ENCODE assay signal across 8 cellular contexts in genomic region chr2:32947484-32948143, GRCh38. TPM values are rescaled to one million over a fixed set of nuclear protein-coding genes. Genes with fewer than 3 reads are reported as not detected.
DNase-seq lines count a peak whose midpoint lies in the region; ATAC-seq and TF ChIP-seq lines count a peak whose summit lies in the region.

No MANE protein-coding gene starts in this region.

- peaks cover 13% of the 10 kb centered on the region for H3K27me3 Mint-ChIP-seq in activated T-helper 17 cell treated with anti-CD3 and anti-CD28 coated beads, Interleukin-2, amount 50 U/mL, for 72 hours
- H3K27me3 Mint-ChIP-seq in osteocyte (ENCODE audit: unreplicated experiment), result no peaks in the 10 kb centered on the region

- no peaks in the 10 kb centered on the region for H3K9me2 ChIP-seq in Loucy (replicated peaks; ENCODE audit: low read depth, low read length)

- H2AFZ ChIP-seq in Loucy (ENCODE audit: low read length), result peak overlapping the region; percentile 96; the same call in 1 of the 2 replicates

- peak overlapping the region; percentile 76 for H3K4me3 Mint-ChIP-seq in activated T-helper 17 cell treated with anti-CD3 and anti-CD28 coated beads, Interleukin-2, amount 50 U/mL, for 72 hours
- H3K4me3 Mint-ChIP-seq in osteocyte (ENCODE audit: unreplicated experiment), result peak overlapping the region; percentile 75

- no peaks in the 10 kb centered on the region for H3K9me3 Mint-ChIP-seq in activated T-helper 17 cell treated with anti-CD3 and anti-CD28 coated beads, Interleukin-2, amount 50 U/mL, for 72 hours
- H3K9me3 Mint-ChIP-seq in osteocyte (ENCODE audit: unreplicated experiment), result no peaks in the 10 kb centered on the region

- H3K9me3 ChIP-seq in Loucy (ENCODE audit: insufficient read depth, low read depth, low read length) (no peaks in the 10 kb centered on the region), gastroesophageal sphincter (no peaks in the 10 kb centered on the region)

- ATAC-seq in GM21423 (IDR thresholded peaks at IDR 0.05; ENCODE audit: unreplicated experiment) (peak; percentile 21), gastroesophageal sphincter (peak; percentile 64)
- peak; percentile 20 for ATAC-seq in activated T-helper 17 cell treated with anti-CD3 and anti-CD28 coated beads, Interleukin-2, amount 50 U/mL, for 72 hours (replicated peaks)

- no peak overlapping the region for H3K27ac Mint-ChIP-seq in activated T-helper 17 cell treated with anti-CD3 and anti-CD28 coated beads, Interleukin-2, amount 50 U/mL, for 72 hours
- no peak overlapping the region for H3K27ac Mint-ChIP-seq in osteocyte (ENCODE audit: unreplicated experiment)

- no peaks in the 10 kb centered on the region for H3K79me2 ChIP-seq in Loucy (ENCODE audit: insufficient read depth, low read length)

- no peaks in the 10 kb centered on the region for H4K20me1 ChIP-seq in Loucy (ENCODE audit: insufficient read depth, low read length, poor library complexity, severe bottlenecking)

- H3K36me3 ChIP-seq in Loucy (ENCODE audit: insufficient read depth, low read length), result no peaks in the 10 kb centered on the region
- no peaks in the 10 kb centered on the region for H3K36me3 ChIP-seq in gastroesophageal sphincter

- peak overlapping the region; percentile 97 for H3K4me2 ChIP-seq in Loucy (ENCODE audit: low read depth, low read length, poor library complexity, severe bottlenecking)

- H3F3A ChIP-seq in Loucy (ENCODE audit: low read depth), result no peaks in the 10 kb centered on the region

- no peaks in the 10 kb centered on the region for H3K36me3 Mint-ChIP-seq in activated T-helper 17 cell treated with anti-CD3 and anti-CD28 coated beads, Interleukin-2, amount 50 U/mL, for 72 hours (ENCODE audit: low read depth)
- peaks cover 9% of the 10 kb centered on the region for H3K36me3 Mint-ChIP-seq in osteocyte (ENCODE audit: unreplicated experiment)

- DNase-seq in COR-L47 (lab: John Stamatoyannopoulos, UW), result peak; percentile 32
- DNase-seq in osteocyte (ENCODE audit: extremely low spot score, unreplicated experiment), result no peak
- no peak for DNase-seq in NOMO-1 treated with DMSO at 0.1 percent for 48 hours (lab: John Stamatoyannopoulos, UW; ENCODE audit: unreplicated experiment)
- DNase-seq in pons (ENCODE audit: low spot score), result no peak

- H3K4me3 ChIP-seq in Loucy (ENCODE audit: low read length, poor library complexity, severe bottlenecking) (peak overlapping the region; percentile 84), gastroesophageal sphincter (peak overlapping the region; percentile 77 to 96)

- H3K4me1 Mint-ChIP-seq in activated T-helper 17 cell treated with anti-CD3 and anti-CD28 coated beads, Interleukin-2, amount 50 U/mL, for 72 hours, result peaks cover 6% of the 10 kb centered on the region
- H3K4me1 Mint-ChIP-seq in osteocyte (ENCODE audit: unreplicated experiment), result peaks cover 12% of the 10 kb centered on the region

- H3K4me1 ChIP-seq in Loucy (ENCODE audit: insufficient read depth, low read length, poor library complexity, severe bottlenecking) (peaks cover 18% of the 10 kb centered on the region), gastroesophageal sphincter (peaks cover 0 to 32% (median 0%) of the 10 kb centered on the region in 3 donors)

- WGBS in gastroesophageal sphincter (ENCODE audit: low coverage in 1 of 2), 2 donors, result 14 to 60% methylated on average over 1 to 3 of the region's 75 CpGs

- peak overlapping the region; percentile 83 to 95 (median 92) for H3K27ac ChIP-seq in gastroesophageal sphincter

- peak overlapping the region; percentile 54 for H3K9ac ChIP-seq in Loucy (ENCODE audit: low read depth, low read length, poor library complexity, severe bottlenecking)

- TF ChIP-seq CTCF in Loucy (conservative IDR thresholded peaks at IDR 0.05; ENCODE audit: low read length) (no peak), gastroesophageal sphincter (IDR thresholded peaks at IDR 0.05) (no peak), osteocyte (IDR thresholded peaks at IDR 0.05) (no peak)

- H3K27me3 ChIP-seq in Loucy (ENCODE audit: insufficient read depth, low read length, poor library complexity, severe bottlenecking) (peaks cover 8% of the 10 kb centered on the region), gastroesophageal sphincter (no peaks in the 10 kb centered on the region)

- peak; percentile 38 to 48 for TF ChIP-seq POLR2A in gastroesophageal sphincter (IDR thresholded peaks at IDR 0.05)

- no peak for TF ChIP-seq EP300 in gastroesophageal sphincter (IDR thresholded peaks at IDR 0.05)

RNA-seq across cellular contexts. Expression of gene LTBP1, which starts 0.9 kb away (rescaled TPM):
- total RNA-seq in activated T-helper 17 cell treated with anti-CD3 and anti-CD28 coated beads, Interleukin-2, amount 50 U/mL, for 72 hours, result under 1 TPM; 0.04 to 0.29 TPM
- 100 to 1,000 TPM; 238 to 493 (median 378) TPM for total RNA-seq in gastroesophageal sphincter
- total RNA-seq in osteocyte, result 102 and 111 TPM in 2 replicates

Comparison
In these comparisons a context has a peak if more than half of its experiments do, and no peak if none do; other contexts are left out.
1. RNA of gene LTBP1, which starts 0.9 kb away (total RNA-seq): 238 to 493 TPM in gastroesophageal sphincter and 102 to 111 TPM in osteocyte; 0.04 to 0.29 TPM in activated T-helper 17 cell treated with anti-CD3 and anti-CD28 coated beads, Interleukin-2, amount 50 U/mL, for 72 hours; every median in the first group is over 10 times any median in the second.
2. Peak in every context shown above with its lines, with median percentiles within 50 percentile points of each other: ATAC-seq.